In genomic region chr2:160790738-160791137, GRCh38 we compare ENCODE assay signal across 22 cellular contexts.
"Had no signal": no experiment of that assay in that cellular context is flagged by ENCODE, and none has a peak within 500 bp of the region (broad histone marks: within the 10 kb centered on the region; RNA-seq: fewer than 3 reads in every experiment).

No MANE protein-coding gene starts in this region.

- DNase-seq: activated B cell treated with CpG ODN at 0.5 μM for 24 hours; activated CD4-positive, alpha-beta memory T cell treated with anti-CD3 and anti-CD28 coated beads, Interleukin-2, amount 10 ng/mL, durations not matched to agents 7 days and 5 days; activated CD4-positive, alpha-beta T cell treated with anti-CD3 and anti-CD28 coated beads for 1 hour; activated CD4-positive, alpha-beta T cell treated with anti-CD3 and anti-CD28 coated beads, Interleukin-2, amount 10 ng/mL, durations not matched to agents 7 days and 5 days; activated gamma-delta T cell; activated naive CD4-positive, alpha-beta T cell treated with anti-CD3 and anti-CD28 coated beads, Interleukin-2, amount 10 ng/mL, durations not matched to agents 7 days and 5 days; activated naive CD8-positive, alpha-beta T cell treated with anti-CD3 and anti-CD28 coated beads for 36 hours; activated T-cell treated with anti-CD3 and anti-CD28 coated beads for 4 hours; activated T-cell treated with anti-CD3 and anti-CD28 coated beads, Interleukin-2, amount 50 U/mL, for 48 hours; MM.1S; NCI-H1930; NCI-H345; NCI-H510A; NCI-H526 treated with DMSO at 0.1 percent for 48 hours; NCI-H82; SIG-M5; T-cell; T-helper 2 cell; T1000 had no signal

- H3K36me3 Mint-ChIP-seq: activated naive CD4-positive, alpha-beta T cell treated with anti-CD3 and anti-CD28 coated beads, Interleukin-2, amount 10 ng/mL, durations not matched to agents 7 days and 5 days; activated naive CD8-positive, alpha-beta T cell treated with anti-CD3 and anti-CD28 coated beads for 36 hours; brain; T-cell had no signal

- H3K4me1 Mint-ChIP-seq: activated B cell treated with CpG ODN at 0.5 μM for 24 hours; activated CD4-positive, alpha-beta memory T cell treated with anti-CD3 and anti-CD28 coated beads, Interleukin-2, amount 10 ng/mL, durations not matched to agents 7 days and 5 days; activated CD4-positive, alpha-beta T cell treated with anti-CD3 and anti-CD28 coated beads, Interleukin-2, amount 10 ng/mL, durations not matched to agents 7 days and 5 days; activated naive CD4-positive, alpha-beta T cell treated with anti-CD3 and anti-CD28 coated beads, Interleukin-2, amount 10 ng/mL, durations not matched to agents 7 days and 5 days; activated naive CD8-positive, alpha-beta T cell treated with anti-CD3 and anti-CD28 coated beads for 36 hours; brain; central memory CD8-positive, alpha-beta T cell had no signal

- H3K9me3 Mint-ChIP-seq: activated CD4-positive, alpha-beta memory T cell treated with anti-CD3 and anti-CD28 coated beads, Interleukin-2, amount 10 ng/mL, durations not matched to agents 7 days and 5 days; activated naive CD4-positive, alpha-beta T cell treated with anti-CD3 and anti-CD28 coated beads, Interleukin-2, amount 10 ng/mL, durations not matched to agents 7 days and 5 days; activated naive CD8-positive, alpha-beta T cell treated with anti-CD3 and anti-CD28 coated beads for 36 hours; activated T-helper 17 cell treated with anti-CD3 and anti-CD28 coated beads, Interleukin-2, amount 50 U/mL, for 72 hours; brain; central memory CD8-positive, alpha-beta T cell; T-cell had no signal

- H3K27me3 Mint-ChIP-seq: activated CD4-positive, alpha-beta memory T cell treated with anti-CD3 and anti-CD28 coated beads, Interleukin-2, amount 10 ng/mL, durations not matched to agents 7 days and 5 days; activated CD4-positive, alpha-beta T cell treated with anti-CD3 and anti-CD28 coated beads, Interleukin-2, amount 10 ng/mL, durations not matched to agents 7 days and 5 days; activated naive CD4-positive, alpha-beta T cell treated with anti-CD3 and anti-CD28 coated beads, Interleukin-2, amount 10 ng/mL, durations not matched to agents 7 days and 5 days; activated naive CD8-positive, alpha-beta T cell treated with anti-CD3 and anti-CD28 coated beads for 36 hours; activated T-helper 17 cell treated with anti-CD3 and anti-CD28 coated beads, Interleukin-2, amount 50 U/mL, for 72 hours; brain; T-cell had no signal

- H3K27ac Mint-ChIP-seq: activated B cell treated with CpG ODN at 0.5 μM for 24 hours; activated CD4-positive, alpha-beta memory T cell treated with anti-CD3 and anti-CD28 coated beads, Interleukin-2, amount 10 ng/mL, durations not matched to agents 7 days and 5 days; activated CD4-positive, alpha-beta T cell treated with anti-CD3 and anti-CD28 coated beads, Interleukin-2, amount 10 ng/mL, durations not matched to agents 7 days and 5 days; activated naive CD4-positive, alpha-beta T cell treated with anti-CD3 and anti-CD28 coated beads, Interleukin-2, amount 10 ng/mL, durations not matched to agents 7 days and 5 days; activated naive CD8-positive, alpha-beta T cell treated with anti-CD3 and anti-CD28 coated beads for 36 hours; activated T-helper 17 cell treated with anti-CD3 and anti-CD28 coated beads, Interleukin-2, amount 50 U/mL, for 72 hours; brain; T-cell had no signal

- ATAC-seq: activated T-helper 17 cell treated with anti-CD3 and anti-CD28 coated beads, Interleukin-2, amount 50 U/mL, for 72 hours; T-cell had no signal

- H3K4me3 Mint-ChIP-seq: activated B cell treated with CpG ODN at 0.5 μM for 24 hours; activated CD4-positive, alpha-beta memory T cell treated with anti-CD3 and anti-CD28 coated beads, Interleukin-2, amount 10 ng/mL, durations not matched to agents 7 days and 5 days; activated CD4-positive, alpha-beta T cell treated with anti-CD3 and anti-CD28 coated beads, Interleukin-2, amount 10 ng/mL, durations not matched to agents 7 days and 5 days; activated naive CD4-positive, alpha-beta T cell treated with anti-CD3 and anti-CD28 coated beads, Interleukin-2, amount 10 ng/mL, durations not matched to agents 7 days and 5 days; activated naive CD8-positive, alpha-beta T cell treated with anti-CD3 and anti-CD28 coated beads for 36 hours; activated T-helper 17 cell treated with anti-CD3 and anti-CD28 coated beads, Interleukin-2, amount 50 U/mL, for 72 hours; brain; central memory CD8-positive, alpha-beta T cell; T-cell had no signal
